ENCODE assay signal across 9 cellular contexts in the genomic region with DNA sequence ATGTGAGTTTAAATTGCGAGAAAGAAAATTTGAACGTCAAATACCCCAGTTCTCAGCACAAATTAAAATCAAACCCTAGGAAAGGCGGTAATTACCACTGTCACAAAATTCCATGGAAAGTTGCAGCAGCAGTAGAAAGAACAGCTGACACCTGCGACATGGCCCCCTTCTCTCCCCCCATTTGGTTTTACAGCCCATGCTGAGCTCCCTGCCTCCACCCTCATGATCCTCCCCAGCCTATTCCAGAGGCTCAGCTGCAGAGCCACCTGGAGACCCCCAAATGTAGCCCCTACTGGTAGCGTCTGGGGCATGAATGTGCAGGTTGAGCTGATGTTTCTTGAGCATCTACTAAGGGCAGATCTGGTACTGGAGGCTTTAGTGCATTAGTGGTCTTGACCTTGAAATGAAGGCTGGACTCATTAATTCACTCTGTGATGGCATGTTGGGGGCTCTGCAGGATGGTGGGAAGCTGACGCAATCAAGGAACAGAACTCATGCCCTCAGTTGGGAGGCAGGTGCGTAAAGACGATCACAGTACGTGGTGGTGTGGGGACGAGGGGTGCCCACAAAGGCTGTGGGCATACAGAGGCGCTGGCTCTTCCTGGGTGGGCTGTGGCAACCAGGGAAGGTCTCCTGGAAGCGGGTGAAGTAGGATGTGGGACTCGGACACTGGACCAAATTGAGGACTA.
"Had no signal": no experiment of that assay in that cellular context is flagged by ENCODE, and none has a peak within 500 bp of the region (broad histone marks: within the 10 kb centered on the region; RNA-seq: fewer than 3 reads in every experiment).

No MANE protein-coding gene starts in this region.

- H3K36me3 ChIP-seq: HAP-1 had no signal

- DNase-seq: GOT3, HFFc6, KBM-7 had no signal

- H3K27ac ChIP-seq: GM23248, HL-60, KMS-11 had no signal

- H3K9me3 ChIP-seq: HAP-1 had no signal

- FAIRE-seq: HepG2 had no signal

- H3K4me3 ChIP-seq: GM23248, HAP-1 had no signal

- ATAC-seq: HCT116, HepG2 had no signal
